24 cellular contexts compared by ENCODE assay signal in genomic region chr7:64651203-64651602, GRCh38.
"Had no signal": no experiment of that assay in that cellular context is flagged by ENCODE, and none has a peak within 500 bp of the region (broad histone marks: within the 10 kb centered on the region; RNA-seq: fewer than 3 reads in every experiment).

No MANE protein-coding gene starts in this region.

- H3K27me3 ChIP-seq: gastrocnemius medialis, ovary, spleen, stomach, testis, tibial artery, upper lobe of left lung had no signal

- ATAC-seq: effector memory CD8-positive, alpha-beta T cell; gastrocnemius medialis; naive thymus-derived CD8-positive, alpha-beta T cell; psoas muscle; right cardiac atrium; stimulated activated effector memory CD8-positive, alpha-beta T cell treated with anti-CD3 and anti-CD28 coated beads, Interleukin-12 subunit alpha, Interleukin-12 subunit beta, amount 100 ng/mL, for 72 hours had no signal

- H3K4me3 ChIP-seq: gastrocnemius medialis, ovary, psoas muscle, skin epidermis, spleen, stomach, testis, tibial artery, upper lobe of left lung had no signal

- H3K36me3 ChIP-seq: gastrocnemius medialis, ovary, spleen, stomach, tibial artery, upper lobe of left lung had no signal

- FAIRE-seq: endometrium, keratinocyte, urothelium cell line had no signal

- H3K9me3 ChIP-seq: gastrocnemius medialis, ovary, psoas muscle, testis, tibial artery, upper lobe of left lung had no signal

- H3K4me1 ChIP-seq: gastrocnemius medialis, psoas muscle, spleen, stomach, testis, tibial artery, upper lobe of left lung had no signal

- DNase-seq: cortex of kidney; effector memory CD8-positive, alpha-beta T cell; foreskin fibroblast; gastrocnemius medialis; head of caudate nucleus; naive thymus-derived CD8-positive, alpha-beta T cell; nephron progenitor cell; occipital lobe; ovary; posterior cingulate gyrus; psoas muscle; right cardiac atrium; spleen; stimulated activated CD4-positive, alpha-beta T cell treated with anti-CD3 and anti-CD28 coated beads, Interleukin-2, amount 100 ng/mL, for 48 hours; stimulated activated naive CD4-positive, alpha-beta T cell treated with Interleukin-2 at 50 U/mL for 16 hours; stomach; testis; tibial artery; upper lobe of left lung had no signal

- H3K27ac ChIP-seq: gastrocnemius medialis, ovary, psoas muscle, stomach, testis, tibial artery had no signal
